In genomic region chr14:21087294-21088091, GRCh38 we compare ENCODE assay signal across 9 cellular contexts. TPM values are rescaled to one million over a fixed set of nuclear protein-coding genes. Genes with fewer than 3 reads are reported as not detected.
DNase-seq lines count a peak whose midpoint lies in the region; ATAC-seq and TF ChIP-seq lines count a peak whose summit lies in the region.
"Had no signal": no experiment of that assay in that cellular context is flagged by ENCODE, and none has a peak within 500 bp of the region (broad histone marks: within the 10 kb centered on the region; RNA-seq: fewer than 3 reads in every experiment).

No MANE protein-coding gene starts in this region.

- no peaks in the 10 kb centered on the region for H3K27me3 ChIP-seq in thymus (ENCODE audit: control insufficient read depth, insufficient read depth)

- H3K27ac Mint-ChIP-seq in dendritic cell treated with granulocyte-macrophage colony-stimulating factor and Interleukin-4, amounts not matched to agents 40 ng/mL and 50 ng/mL, for 4 days = peak overlapping the region; percentile 55

- POLR2A ChIA-PET in AG04449 (lab: Yijun Ruan, JAX) = interaction anchor here (0.7 to 3.5 kb wide), 5 partner anchors 8 to 73 kb away, joined by 3 to 42 read pairs (median 3); partner anchors contain the start of gene ARHGEF40

- ATAC-seq in GM18861 (IDR thresholded peaks at IDR 0.05; ENCODE audit: unreplicated experiment) (peak; percentile 63), GM21423 (IDR thresholded peaks at IDR 0.05; ENCODE audit: unreplicated experiment) (no peak)

- no peaks in the 10 kb centered on the region for H3K9me3 ChIP-seq in thymus (ENCODE audit: control insufficient read depth)

- peak overlapping the region; percentile 36 for H3K27ac ChIP-seq in thymus (ENCODE audit: low read depth)

- TF ChIP-seq CTCF in AG04449 (IDR thresholded peaks at IDR 0.05; ENCODE audit: insufficient read depth, low read length, missing control alignments) = no peak

- H3K36me3 ChIP-seq in thymus (ENCODE audit: control insufficient read depth, insufficient read depth) = peaks cover 27% of the 10 kb centered on the region

- DNase-seq in AG04449 (ENCODE audit: low read depth, low spot score) (peak; percentile 84), LHCN-M2 (ENCODE audit: low read depth) (peak; percentile 80), T1000 (lab: John Stamatoyannopoulos, UW) (peak; percentile 67), lung microvascular endothelial cell (ENCODE audit: low read depth in 2 of 2) (peak; percentile 88 to 99)

- intact Hi-C loops in dendritic cell treated with granulocyte-macrophage colony-stimulating factor and Interleukin-4, amounts not matched to agents 40 ng/mL and 50 ng/mL, for 4 days (cut with micrococcal nuclease) = loop anchor here (1.0 kb wide), 1 partner anchor 16 kb away; no protein-coding TSS in a partner anchor

- no peak overlapping the region for H3K4me3 Mint-ChIP-seq in dendritic cell treated with granulocyte-macrophage colony-stimulating factor and Interleukin-4, amounts not matched to agents 40 ng/mL and 50 ng/mL, for 4 days

- H3K27me3 Mint-ChIP-seq in dendritic cell treated with granulocyte-macrophage colony-stimulating factor and Interleukin-4, amounts not matched to agents 40 ng/mL and 50 ng/mL, for 4 days = no peaks in the 10 kb centered on the region

- H3K4me1 Mint-ChIP-seq in dendritic cell treated with granulocyte-macrophage colony-stimulating factor and Interleukin-4, amounts not matched to agents 40 ng/mL and 50 ng/mL, for 4 days (ENCODE audit: low read depth) = peaks cover 72% of the 10 kb centered on the region

- CTCF ChIA-PET in AG04449 (lab: Yijun Ruan, JAX) = interaction anchor here (1.3 to 12.7 kb wide), 11 partner anchors 9 to 90 kb away, joined by 4 to 163 read pairs (median 23); partner anchors contain the start of genes ARHGEF40, RNASE7, TMEM253 and ZNF219

- WGBS in thymus = 66% methylated on average over 19 of the region's 19 CpGs

- H3K4me1 ChIP-seq in thymus (ENCODE audit: control insufficient read depth, insufficient read depth, low read length) = no peaks in the 10 kb centered on the region

- no peaks in the 10 kb centered on the region for H3K9me3 Mint-ChIP-seq in dendritic cell treated with granulocyte-macrophage colony-stimulating factor and Interleukin-4, amounts not matched to agents 40 ng/mL and 50 ng/mL, for 4 days

- H3K4me3 ChIP-seq in AG04449 (ENCODE audit: low read depth, low read length) = no peak overlapping the region
- H3K4me3 ChIP-seq in thymus (ENCODE audit: low read length) = no peak overlapping the region

- peaks cover 100% of the 10 kb centered on the region for H3K36me3 Mint-ChIP-seq in dendritic cell treated with granulocyte-macrophage colony-stimulating factor and Interleukin-4, amounts not matched to agents 40 ng/mL and 50 ng/mL, for 4 days (ENCODE audit: low read depth)

RNA-seq across cellular contexts. Expression of gene ZNF219, which starts 11.0 kb away (rescaled TPM):
- 18.3 and 19.1 TPM in 2 replicates for total RNA-seq in LHCN-M2 (2014; rRNA removed)
- polyA plus RNA-seq in LHCN-M2 (2012) = 12.2 TPM
- 2.0 and 2.4 TPM in 2 replicates for total RNA-seq in lung microvascular endothelial cell
- polyA plus RNA-seq in thymus = 21.9 TPM

RNA-seq across cellular contexts. Expression of gene TMEM253, which starts 13.4 kb away (rescaled TPM):
- 0.13 TPM in 1 of 2 replicates, not detected in the other for total RNA-seq in LHCN-M2 (2014; rRNA removed)
- 0.28 TPM for polyA plus RNA-seq in LHCN-M2 (2012)
- total RNA-seq in lung microvascular endothelial cell = not detected in 2 replicates
- 0.98 TPM for polyA plus RNA-seq in thymus

RNA-seq across cellular contexts. Expression of gene ARHGEF40, which starts 17.4 kb away (rescaled TPM):
- total RNA-seq in LHCN-M2 (2014; rRNA removed) (42.0 and 43.9 TPM in 2 replicates), lung microvascular endothelial cell (4.8 and 5.8 TPM in 2 replicates)
- polyA plus RNA-seq in LHCN-M2 (2012) = 21.4 TPM
- 6.5 TPM for polyA plus RNA-seq in thymus

RNA-seq across cellular contexts. Expression of gene RNASE8, which starts 29.9 kb away (rescaled TPM):
- total RNA-seq in LHCN-M2 (2014; rRNA removed) (not detected in 2 replicates), lung microvascular endothelial cell (not detected in 2 replicates)
- polyA plus RNA-seq in LHCN-M2 (2012) = not detected
- not detected for polyA plus RNA-seq in thymus
- polyA plus RNA-seq: esophagus had no signal

RNA-seq across cellular contexts. Expression of gene RNASE7, which starts 45.3 kb away (rescaled TPM):
- total RNA-seq in LHCN-M2 (2014; rRNA removed) = not detected in 2 replicates
- not detected for polyA plus RNA-seq in LHCN-M2 (2012)
- not detected in 2 replicates for total RNA-seq in lung microvascular endothelial cell
- polyA plus RNA-seq in thymus = 1.6 TPM
